8 cellular contexts compared by ENCODE assay signal in genomic region chr2:225282858-225283693, GRCh38.
A peak's percentile ranks its signal among the peaks of the same experiment; 100 is the strongest.
DNase-seq lines count a peak whose midpoint lies in the region; ATAC-seq and TF ChIP-seq lines count a peak whose summit lies in the region.

No MANE protein-coding gene starts in this region.

- no peak overlapping the region for H3K27ac Mint-ChIP-seq in chondrocyte (ENCODE audit: unreplicated experiment)
- no peak overlapping the region for H3K27ac Mint-ChIP-seq in naive thymus-derived CD8-positive, alpha-beta T cell

- no peaks in the 10 kb centered on the region for H3K36me3 ChIP-seq in NT2/D1 (ENCODE audit: insufficient read depth, insufficient read length, low read length)

- no peaks in the 10 kb centered on the region for H3K4me1 ChIP-seq in NT2/D1 (ENCODE audit: insufficient read depth, insufficient read length)

- ATAC-seq in HG03457 (IDR thresholded peaks at IDR 0.05; ENCODE audit: unreplicated experiment) = peak; percentile 92
- peak in 1 of 2 donors; percentile 60 for ATAC-seq in naive thymus-derived CD8-positive, alpha-beta T cell

- no peaks in the 10 kb centered on the region for H3K9me3 ChIP-seq in NT2/D1 (ENCODE audit: insufficient read depth, low read length)

- H3K9ac ChIP-seq in NT2/D1 (ENCODE audit: insufficient read length, low read depth) = no peak overlapping the region

- POLR2A ChIA-PET in naive thymus-derived CD8-positive, alpha-beta T cell (lab: Charles Lee) = no interaction called here

- no peak overlapping the region for H3K4me3 ChIP-seq in NT2/D1 (ENCODE audit: insufficient read length, low read depth)

- peak; percentile 85 for TF ChIP-seq CTCF in GM20000 (IDR thresholded peaks at IDR 0.05; ENCODE audit: extremely low read depth, missing control alignments)
- TF ChIP-seq CTCF in chondrocyte (IDR thresholded peaks at IDR 0.05) = peak; percentile 87

- H3K4me1 Mint-ChIP-seq in chondrocyte (ENCODE audit: low read depth) = no peaks in the 10 kb centered on the region
- peaks cover 0 to 7% (median 2%) of the 10 kb centered on the region in 4 donors for H3K4me1 Mint-ChIP-seq in naive thymus-derived CD8-positive, alpha-beta T cell

- DNase-seq in activated T-cell treated with anti-CD3 and anti-CD28 coated beads for 24 hours (ENCODE audit: low read depth) = peak; percentile 2
- no peak for DNase-seq in activated T-cell treated with anti-CD3 and anti-CD28 coated beads for 4 hours
- peak; percentile 36 for DNase-seq in GM20000 (ENCODE audit: low spot score)
- peak; percentile 35 for DNase-seq in NT2/D1 (ENCODE audit: low read depth, low spot score)
- DNase-seq in chondrocyte (ENCODE audit: low spot score) = no peak
- peak in 6 of 10 donors; percentile 1 to 28 (median 10) for DNase-seq in naive thymus-derived CD8-positive, alpha-beta T cell
- DNase-seq in central memory CD4-positive, alpha-beta T cell = no peak

- no peaks in the 10 kb centered on the region for H3K27me3 Mint-ChIP-seq in chondrocyte (ENCODE audit: low read depth)
- H3K27me3 Mint-ChIP-seq in naive thymus-derived CD8-positive, alpha-beta T cell = no peaks in the 10 kb centered on the region

- H3K9me3 Mint-ChIP-seq in chondrocyte (ENCODE audit: low read depth) = peaks cover 6% of the 10 kb centered on the region
- peaks cover 0 to 20% (median 3%) of the 10 kb centered on the region in 9 donors for H3K9me3 Mint-ChIP-seq in naive thymus-derived CD8-positive, alpha-beta T cell

- no peak overlapping the region for H3K4me3 Mint-ChIP-seq in chondrocyte (ENCODE audit: unreplicated experiment)
- no peak overlapping the region for H3K4me3 Mint-ChIP-seq in naive thymus-derived CD8-positive, alpha-beta T cell

- no peaks in the 10 kb centered on the region for H3K36me3 Mint-ChIP-seq in chondrocyte (ENCODE audit: low read depth)
- peaks cover 0 to 10% (median 2%) of the 10 kb centered on the region in 3 donors for H3K36me3 Mint-ChIP-seq in naive thymus-derived CD8-positive, alpha-beta T cell

- H3K27me3 ChIP-seq in NT2/D1 (ENCODE audit: insufficient read depth, insufficient read length) = no peaks in the 10 kb centered on the region

Comparison
In these comparisons a context has a peak if more than half of its experiments do, and no peak if none do; other contexts are left out.
1. DNase-seq: peak in activated T-cell treated with anti-CD3 and anti-CD28 coated beads for 24 hours (single experiment), GM20000 (single experiment), NT2/D1 (single experiment) and naive thymus-derived CD8-positive, alpha-beta T cell (6 of 10); none in activated T-cell treated with anti-CD3 and anti-CD28 coated beads for 4 hours (single experiment), chondrocyte (single experiment) and central memory CD4-positive, alpha-beta T cell (single experiment).